10 cellular contexts compared by ENCODE assay signal in genomic region chr3:535566-536416, GRCh38.
DNase-seq lines count a peak whose midpoint lies in the region; ATAC-seq and TF ChIP-seq lines count a peak whose summit lies in the region.
"Had no signal": no experiment of that assay in that cellular context is flagged by ENCODE, and none has a peak within 500 bp of the region (broad histone marks: within the 10 kb centered on the region; RNA-seq: fewer than 3 reads in every experiment).

No MANE protein-coding gene starts in this region.

- H3K4me1 ChIP-seq in IMR-90 (ENCODE audit: control insufficient read depth, insufficient read depth, low read length) (no peaks in the 10 kb centered on the region), esophagus (ENCODE audit: control insufficient read depth in 2 of 2, insufficient read depth in 2 of 2, low read length in 1 of 2) (no peaks in the 10 kb centered on the region), Caco-2 (no peaks in the 10 kb centered on the region)

- H2AK5ac ChIP-seq in IMR-90 (ENCODE audit: low read depth, low read length), result no peak overlapping the region

- no peak overlapping the region for H4K91ac ChIP-seq in IMR-90 (ENCODE audit: insufficient read depth, low read depth, low read length)

- WGBS in IMR-90 (ENCODE audit: extremely low coverage in 2 of 2, insufficient read length in 1 of 2), 2 experiments, result 45% methylated on average over 11 of the region's 51 CpGs; no CpG with 5 or more reads in 1 of the 2 experiments
- 31% methylated on average over 51 of the region's 51 CpGs for WGBS in esophagus, 2 donors

- H2AFZ ChIP-seq in IMR-90 (replicated peaks; ENCODE audit: low read length, poor library complexity), result peak overlapping the region; percentile 61

- TF ChIP-seq POLR2A in IMR-90 (IDR thresholded peaks at IDR 0.05; ENCODE audit: low read depth, low read length), result no peak

- H3K27ac Mint-ChIP-seq in nephron progenitor cell, result no peak overlapping the region
- no peak overlapping the region for H3K27ac Mint-ChIP-seq in Caco-2 (ENCODE audit: unreplicated experiment)
- H3K27ac Mint-ChIP-seq: brain had no signal

- no peak overlapping the region for H2BK120ac ChIP-seq in IMR-90 (ENCODE audit: low read depth, low read length)

- no peak overlapping the region for H3K4me2 ChIP-seq in IMR-90 (ENCODE audit: low read depth, low read length)

- no peak overlapping the region for H3K4ac ChIP-seq in IMR-90 (ENCODE audit: low read depth, low read length)

- H3K9me3 ChIP-seq in IMR-90 (ENCODE audit: control insufficient read depth, insufficient read depth, low read length) (no peaks in the 10 kb centered on the region), esophagus (ENCODE audit: control insufficient read depth in 2 of 2, insufficient read depth in 1 of 2, low read depth in 1 of 2, low read length in 1 of 2) (peaks cover 0 to 3% of the 10 kb centered on the region in 2 donors), Caco-2 (peaks cover 3% of the 10 kb centered on the region; the same call in 1 of the 2 replicates)

- dilution Hi-C loops in IMR-90 (cut with HindIII; ENCODE audit: low sequenced_read_pairs, unreplicated experiment), result no loop called here

- POLR2A ChIA-PET in IMR-90 (lab: Charles Lee; ENCODE audit: unreplicated experiment) (no interaction called here), Caco-2 (lab: Charles Lee) (no interaction called here)

- in situ Hi-C loops in IMR-90 (cut with MboI; ENCODE audit: low sequenced_read_pairs), result no loop called here

- H4K5ac ChIP-seq in IMR-90 (ENCODE audit: low read depth, low read length), result no peak overlapping the region; the same call in 1 of the 2 replicates

- H2BK20ac ChIP-seq in IMR-90 (ENCODE audit: low read depth, low read length), result no peak overlapping the region

- H3K23ac ChIP-seq in IMR-90 (ENCODE audit: low read depth, low read length), result no peak overlapping the region

- H3K9ac ChIP-seq in IMR-90 (ENCODE audit: low read depth, low read length), result peak overlapping the region; percentile 85

- peak overlapping the region; percentile 74 to 84; a peak in 2 of 4 replicates for H4K8ac ChIP-seq in IMR-90 (ENCODE audit: low read depth in 2 of 2, low read length in 2 of 2)

- BruUV-seq in IMR-90 (replicated peaks; lab: Mats Ljungman, UMichigan) (no TSS peak), Caco-2 (replicated peaks; lab: Mats Ljungman, UMichigan) (no TSS peak)

- DNase-seq in IMR-90, result peak; percentile 11
- peak; percentile 24 for DNase-seq in nephron progenitor cell
- DNase-seq in Caco-2, result no peak
- DNase-seq in stimulated activated CD4-positive, alpha-beta T cell treated with anti-CD3 and anti-CD28 coated beads, Interleukin-1b, Interleukin-23, amount 100 ng/mL, for 48 hours, result no peak
- no peak for DNase-seq in KG1 (lab: John Stamatoyannopoulos, UW)
- DNase-seq in activated effector memory CD4-positive, alpha-beta T cell treated with anti-CD3 and anti-CD28 coated beads, Interleukin-2, amount 50 U/mL, for 16 hours, result no peak
- DNase-seq: EL had no signal

- H3K4me3 ChIP-seq in IMR-90 (ENCODE audit: insufficient read depth, low read depth, low read length) (peak overlapping the region; percentile 62), esophagus (ENCODE audit: low read depth in 1 of 2, low read length in 2 of 2) (peak overlapping the region; percentile 41 to 60), Caco-2 (ENCODE audit: low read depth, low read length) (no peak overlapping the region)

- CTCF ChIA-PET in IMR-90 (lab: Yijun Ruan, JAX), result interaction anchor here (0.9 kb wide), 1 partner anchor 141 kb away, joined by 3 read pairs; no protein-coding TSS in a partner anchor
- CTCF ChIA-PET in Caco-2 (lab: Charles Lee), result no interaction called here

- H3K56ac ChIP-seq in IMR-90 (ENCODE audit: extremely low read depth, insufficient read depth, low read length), result no peak overlapping the region

- H3K36me3 Mint-ChIP-seq in nephron progenitor cell (ENCODE audit: low read depth), result no peaks in the 10 kb centered on the region
- H3K36me3 Mint-ChIP-seq in Caco-2 (ENCODE audit: insufficient read depth, unreplicated experiment), result no peaks in the 10 kb centered on the region

- H3K27me3 ChIP-seq in IMR-90 (ENCODE audit: control insufficient read depth, insufficient read depth, low read length) (no peaks in the 10 kb centered on the region), esophagus (ENCODE audit: control insufficient read depth in 1 of 2, insufficient read depth in 2 of 2, low read length in 2 of 2) (no peaks in the 10 kb centered on the region), Caco-2 (replicated peaks; ENCODE audit: control insufficient read depth, insufficient read depth, low read length) (no peaks in the 10 kb centered on the region)

- no peaks in the 10 kb centered on the region for H3K36me3 ChIP-seq in IMR-90 (ENCODE audit: control insufficient read depth, insufficient read depth, low read length)
- no peaks in the 10 kb centered on the region for H3K36me3 ChIP-seq in esophagus (ENCODE audit: control insufficient read depth in 2 of 2, insufficient read depth in 2 of 2, low read length in 1 of 2)
- no peaks in the 10 kb centered on the region for H3K36me3 ChIP-seq in Caco-2 (ENCODE audit: control insufficient read depth, insufficient read depth, low read length)

- 0 out of 2 replicates have a peak overlapping the region, but pooled peaks have one; percentile 51 for H3K14ac ChIP-seq in IMR-90 (replicated peaks; ENCODE audit: low read depth, low read length)

- no peak overlapping the region for H3K18ac ChIP-seq in IMR-90 (ENCODE audit: low read depth, low read length)

- no peaks in the 10 kb centered on the region for H3K79me1 ChIP-seq in IMR-90 (ENCODE audit: low read depth in 1 of 2, low read length in 2 of 2)

- no peaks in the 10 kb centered on the region for H3K9me1 ChIP-seq in IMR-90 (ENCODE audit: insufficient read depth, low read length)

- no peak for TF ChIP-seq RAD21 in IMR-90 (IDR thresholded peaks at IDR 0.05; ENCODE audit: low read length)

- H3K4me1 Mint-ChIP-seq in nephron progenitor cell (peaks cover 2% of the 10 kb centered on the region), Caco-2 (ENCODE audit: low read depth, unreplicated experiment) (peaks cover under 1% of the 10 kb centered on the region)

- H3K9me3 Mint-ChIP-seq in nephron progenitor cell, result peaks cover 30% of the 10 kb centered on the region
- peaks cover 5% of the 10 kb centered on the region for H3K9me3 Mint-ChIP-seq in Caco-2 (ENCODE audit: unreplicated experiment)

- ATAC-seq in IMR-90 (ENCODE audit: low read depth), result peak; percentile 71

- H3K27ac ChIP-seq in C4-2B (no peak overlapping the region), IMR-90 (ENCODE audit: insufficient read depth, low read length) (peak overlapping the region; percentile 24; the same call in 1 of the 2 replicates), esophagus (ENCODE audit: low read depth in 2 of 2, low read length in 1 of 2) (no peak overlapping the region)

- TF ChIP-seq CTCF in C4-2B (conservative IDR thresholded peaks at IDR 0.05) (peak; percentile 32; the same call in 1 of the 2 replicates), IMR-90 (conservative IDR thresholded peaks at IDR 0.05; ENCODE audit: low read depth, low read length) (peak; percentile 34), nephron progenitor cell (IDR thresholded peaks at IDR 0.05) (no peak), Caco-2 (IDR thresholded peaks at IDR 0.05; ENCODE audit: insufficient read depth in 1 of 2, low read depth in 1 of 2, low read length in 1 of 2, severe bottlenecking in 1 of 2, unreplicated experiment in 1 of 2) (no peak)

- no peaks in the 10 kb centered on the region for H4K20me1 ChIP-seq in IMR-90 (ENCODE audit: insufficient read depth, low read length)

- no peak overlapping the region for H2BK15ac ChIP-seq in IMR-90 (ENCODE audit: low read depth, low read length)

- no peak overlapping the region for H2BK5ac ChIP-seq in IMR-90 (ENCODE audit: low read depth, low read length, poor library complexity, severe bottlenecking)

- H3K4me3 Mint-ChIP-seq in nephron progenitor cell, result peak overlapping the region; percentile 79
- no peak overlapping the region for H3K4me3 Mint-ChIP-seq in Caco-2 (ENCODE audit: unreplicated experiment)
- H3K4me3 Mint-ChIP-seq: brain had no signal

- no peaks in the 10 kb centered on the region for H3K27me3 Mint-ChIP-seq in nephron progenitor cell (ENCODE audit: low read depth, poor library complexity)
- H3K27me3 Mint-ChIP-seq in Caco-2 (ENCODE audit: insufficient read depth, unreplicated experiment), result no peaks in the 10 kb centered on the region

- no peak overlapping the region for H2AK9ac ChIP-seq in IMR-90 (replicated peaks; ENCODE audit: low read depth, low read length, poor library complexity)

- intact Hi-C loops in IMR-90 (cut with micrococcal nuclease) (no loop called here), Caco-2 (cut with micrococcal nuclease; ENCODE audit: unreplicated experiment) (no loop called here)

TF ChIP-seq in IMR-90, 13 proteins besides CTCF, POLR2A, EP300 and RAD21:
- TF ChIP-seq MAFK (IDR thresholded peaks at IDR 0.05; ENCODE audit: low read depth, low read length) (no peak), FOS (IDR thresholded peaks at IDR 0.05; ENCODE audit: low read depth, low read length) (no peak), RFX5 (IDR thresholded peaks at IDR 0.05; ENCODE audit: low read depth, low read length) (no peak), MAZ (IDR thresholded peaks at IDR 0.05; ENCODE audit: borderline replicate concordance, low read depth, low read length) (peak; percentile 24; the same call in 1 of the 2 replicates), NFE2L2 (IDR thresholded peaks at IDR 0.05; ENCODE audit: low read depth, low read length) (no peak)
TF ChIP-seq in IMR-90: peak in this region for 1.

Comparison
In these comparisons a context has a peak if more than half of its experiments do, and no peak if none do; other contexts are left out.
1. CTCF ChIP-seq: peak in C4-2B (single experiment) and IMR-90 (single experiment); none in nephron progenitor cell (single experiment) and Caco-2 (0 of 2).
2. DNase-seq: peak in IMR-90 (single experiment) and nephron progenitor cell (single experiment); none in Caco-2 (0 of 2), stimulated activated CD4-positive, alpha-beta T cell treated with anti-CD3 and anti-CD28 coated beads, Interleukin-1b, Interleukin-23, amount 100 ng/mL, for 48 hours (single experiment), KG1 (single experiment) and activated effector memory CD4-positive, alpha-beta T cell treated with anti-CD3 and anti-CD28 coated beads, Interleukin-2, amount 50 U/mL, for 16 hours (single experiment).